8 cellular contexts compared by ENCODE assay signal in the genomic region with DNA sequence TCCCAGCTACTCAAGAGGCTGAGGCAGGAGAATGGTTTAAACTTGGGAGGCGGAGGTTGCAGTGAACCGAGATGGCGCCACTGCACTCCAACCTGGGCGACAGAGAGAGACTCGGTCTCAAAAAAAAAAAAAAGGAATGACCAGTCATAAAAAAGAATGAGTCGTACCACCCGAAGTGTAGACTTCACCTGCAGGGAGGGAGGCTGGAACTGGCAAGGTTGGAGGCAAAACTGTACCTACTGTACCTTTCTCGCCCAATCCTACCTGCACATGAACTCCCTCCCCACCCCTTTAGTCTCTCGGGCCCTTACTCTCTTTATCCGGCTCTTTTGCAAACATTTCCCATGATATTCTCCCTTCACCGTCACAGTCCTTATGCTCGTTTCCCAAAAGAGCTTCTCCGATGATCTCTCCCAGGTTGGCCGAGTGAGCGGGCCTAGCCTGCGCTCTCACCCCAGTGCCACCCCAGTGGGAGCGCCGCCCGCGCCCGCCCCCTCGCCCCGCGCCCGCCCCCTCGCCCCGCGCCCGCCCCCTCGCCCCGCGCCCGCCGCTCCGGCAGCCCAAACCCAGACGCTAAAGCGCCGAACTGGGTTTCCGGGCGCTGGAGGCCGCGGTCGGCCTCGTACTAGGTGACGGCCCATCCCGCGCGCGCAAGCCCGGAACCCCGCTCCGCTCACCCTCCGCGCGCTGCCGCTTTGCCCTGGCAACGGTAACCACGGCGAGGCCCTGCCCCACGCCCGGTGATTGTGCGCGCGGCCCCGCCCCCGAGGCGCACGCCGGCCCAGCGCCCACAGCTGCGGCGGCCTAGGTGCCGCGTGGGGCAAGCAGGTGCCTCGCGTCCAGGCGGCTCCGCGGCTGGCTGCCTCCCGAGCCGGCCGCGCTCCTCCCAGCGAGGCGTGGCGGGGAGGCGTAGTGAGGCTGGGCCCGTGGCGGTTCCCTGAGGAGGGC. TPM values are rescaled to one million over a fixed set of nuclear protein-coding genes. Genes with fewer than 3 reads are reported as not detected.
A peak's percentile ranks its signal among the peaks of the same experiment; 100 is the strongest.
DNase-seq lines count a peak whose midpoint lies in the region; ATAC-seq and TF ChIP-seq lines count a peak whose summit lies in the region.

A gene (plus strand): TSS at position 772 of the 948 bp plus-strand sequence. CDS start 294 bp downstream, outside the sequence.

- no peaks in the 10 kb centered on the region for H3K36me3 ChIP-seq in CD8-positive, alpha-beta T cell (ENCODE audit: insufficient read depth, low read length)
- H3K36me3 ChIP-seq in naive thymus-derived CD4-positive, alpha-beta T cell (ENCODE audit: control insufficient read depth in 2 of 3, insufficient read depth in 3 of 3, low read length in 3 of 3): no peaks in the 10 kb centered on the region

- ATAC-seq in CD8-positive, alpha-beta T cell: peak; percentile 95
- peak; percentile 93 for ATAC-seq in GM19397 (IDR thresholded peaks at IDR 0.05; ENCODE audit: unreplicated experiment)
- peak; percentile 70 for ATAC-seq in HG03558 (IDR thresholded peaks at IDR 0.05; ENCODE audit: extremely low read depth, unreplicated experiment)
- ATAC-seq in esophagus mucosa: peak; percentile 98
- peak; percentile 98 for ATAC-seq in naive thymus-derived CD4-positive, alpha-beta T cell
- ATAC-seq in stimulated activated memory B cell treated with anti-CD40 and anti-IgM and Interleukin-4, amounts not matched to agents 10 μg/mL and 1 μg/mL and 100 μg/mL, for 72 hours: peak; percentile 96

- no peaks in the 10 kb centered on the region for H3K9me3 Mint-ChIP-seq in CD8-positive, alpha-beta T cell
- H3K9me3 Mint-ChIP-seq in naive thymus-derived CD4-positive, alpha-beta T cell: peaks cover 0 to 2% (median 0%) of the 10 kb centered on the region in 11 donors
- H3K9me3 Mint-ChIP-seq in stimulated activated memory B cell treated with anti-CD40 and anti-IgM and Interleukin-4, amounts not matched to agents 10 μg/mL and 1 μg/mL and 100 μg/mL, for 72 hours: no peaks in the 10 kb centered on the region

- H3K9me3 ChIP-seq in CD8-positive, alpha-beta T cell (ENCODE audit: low read length): no peaks in the 10 kb centered on the region
- H3K9me3 ChIP-seq in naive thymus-derived CD4-positive, alpha-beta T cell (ENCODE audit: control insufficient read depth in 2 of 3, low read length in 3 of 3): no peaks in the 10 kb centered on the region

- intact Hi-C loops in CD8-positive, alpha-beta T cell (cut with DNase I, micrococcal nuclease): loop anchor here (1.0 to 10.0 kb wide), 7 partner anchors 67 to 1165 kb away; a partner anchor contains a TSS
- intact Hi-C loops in naive thymus-derived CD4-positive, alpha-beta T cell (cut with micrococcal nuclease): loop anchor here (1.0 to 10.0 kb wide), 10 partner anchors 68 to 763 kb away; a partner anchor contains a TSS

- H3K4me3 Mint-ChIP-seq in CD8-positive, alpha-beta T cell: peak within 1 kb of the TSS; percentile 79
- peak within 1 kb of the TSS; percentile 75 to 91 (median 86) for H3K4me3 Mint-ChIP-seq in naive thymus-derived CD4-positive, alpha-beta T cell
- H3K4me3 Mint-ChIP-seq in stimulated activated memory B cell treated with anti-CD40 and anti-IgM and Interleukin-4, amounts not matched to agents 10 μg/mL and 1 μg/mL and 100 μg/mL, for 72 hours: peak within 1 kb of the TSS; percentile 73

- CTCF ChIA-PET in CD8-positive, alpha-beta T cell (lab: Charles Lee): interaction anchor here (0.9 kb wide), 1 partner anchor 109 kb away, joined by 4 read pairs; a partner anchor contains a TSS
- CTCF ChIA-PET in naive thymus-derived CD4-positive, alpha-beta T cell (lab: Charles Lee): interaction anchor here (0.6 kb wide), 3 partner anchors 25 to 110 kb away, joined by 3 to 4 read pairs (median 4); no protein-coding TSS in a partner anchor

- H3K4me3 ChIP-seq in CD8-positive, alpha-beta T cell (ENCODE audit: low read depth, low read length): peak within 1 kb of the TSS; percentile 71
- H3K4me3 ChIP-seq in naive thymus-derived CD4-positive, alpha-beta T cell (ENCODE audit: low read length): peak within 1 kb of the TSS; percentile 64

- no peak for TF ChIP-seq CTCF in CD8-positive, alpha-beta T cell (IDR thresholded peaks at IDR 0.05)

- DNase-seq in CD8-positive, alpha-beta T cell: peak; percentile 85 to 95 (median 93)
- DNase-seq in NK-92 (lab: John Stamatoyannopoulos, UW; ENCODE audit: unreplicated experiment) (peak; percentile 42), activated T-cell treated with anti-CD3 and anti-CD28 coated beads for 1 hour (ENCODE audit: low read depth) (peak; percentile 90)
- peak; percentile 86 to 94 (median 91) for DNase-seq in naive thymus-derived CD4-positive, alpha-beta T cell

- H3K4me1 ChIP-seq in CD8-positive, alpha-beta T cell (ENCODE audit: insufficient read depth, low read length): peaks cover 13% of the 10 kb centered on the region
- peaks cover 4 to 7% of the 10 kb centered on the region in 2 donors for H3K4me1 ChIP-seq in naive thymus-derived CD4-positive, alpha-beta T cell (ENCODE audit: control insufficient read depth in 2 of 2, insufficient read depth in 2 of 2, low read length in 2 of 2)

- H3K27ac Mint-ChIP-seq in CD8-positive, alpha-beta T cell: peak within 1 kb of the TSS; percentile 86
- H3K27ac Mint-ChIP-seq in naive thymus-derived CD4-positive, alpha-beta T cell: peak within 1 kb of the TSS; percentile 70 to 93 (median 83)
- H3K27ac Mint-ChIP-seq in stimulated activated memory B cell treated with anti-CD40 and anti-IgM and Interleukin-4, amounts not matched to agents 10 μg/mL and 1 μg/mL and 100 μg/mL, for 72 hours: peak within 1 kb of the TSS; percentile 21

- H3K4me1 Mint-ChIP-seq in CD8-positive, alpha-beta T cell (ENCODE audit: low read depth): peaks cover 17% of the 10 kb centered on the region
- H3K4me1 Mint-ChIP-seq in naive thymus-derived CD4-positive, alpha-beta T cell: peaks cover 14 to 25% (median 16%) of the 10 kb centered on the region in 7 donors
- H3K4me1 Mint-ChIP-seq in stimulated activated memory B cell treated with anti-CD40 and anti-IgM and Interleukin-4, amounts not matched to agents 10 μg/mL and 1 μg/mL and 100 μg/mL, for 72 hours: peaks cover 36% of the 10 kb centered on the region

- H3K27me3 ChIP-seq in CD8-positive, alpha-beta T cell (ENCODE audit: insufficient read depth, low read length): no peaks in the 10 kb centered on the region
- no peaks in the 10 kb centered on the region for H3K27me3 ChIP-seq in naive thymus-derived CD4-positive, alpha-beta T cell (ENCODE audit: control insufficient read depth in 2 of 2, insufficient read depth in 2 of 2, low read length in 2 of 2)

- H3K27me3 Mint-ChIP-seq in CD8-positive, alpha-beta T cell (ENCODE audit: low read depth): no peaks in the 10 kb centered on the region
- H3K27me3 Mint-ChIP-seq in naive thymus-derived CD4-positive, alpha-beta T cell: peaks cover 0 to 21% (median 0%) of the 10 kb centered on the region in 5 donors
- H3K27me3 Mint-ChIP-seq in stimulated activated memory B cell treated with anti-CD40 and anti-IgM and Interleukin-4, amounts not matched to agents 10 μg/mL and 1 μg/mL and 100 μg/mL, for 72 hours: no peaks in the 10 kb centered on the region

- H3K27ac ChIP-seq in CD8-positive, alpha-beta T cell (ENCODE audit: low read depth, low read length): peak within 1 kb of the TSS; percentile 64
- H3K27ac ChIP-seq in naive thymus-derived CD4-positive, alpha-beta T cell (ENCODE audit: low read depth, low read length): peak within 1 kb of the TSS; percentile 70

- no peaks in the 10 kb centered on the region for H3K36me3 Mint-ChIP-seq in CD8-positive, alpha-beta T cell
- peaks cover 0 to 3% (median 0%) of the 10 kb centered on the region in 5 donors for H3K36me3 Mint-ChIP-seq in naive thymus-derived CD4-positive, alpha-beta T cell
- H3K36me3 Mint-ChIP-seq in stimulated activated memory B cell treated with anti-CD40 and anti-IgM and Interleukin-4, amounts not matched to agents 10 μg/mL and 1 μg/mL and 100 μg/mL, for 72 hours: no peaks in the 10 kb centered on the region

- POLR2A ChIA-PET in CD8-positive, alpha-beta T cell (lab: Charles Lee): interaction anchor here (0.6 to 3.0 kb wide), 3 partner anchors 101 to 715 kb away, joined by 3 to 8 read pairs (median 3); a partner anchor contains a TSS
- POLR2A ChIA-PET in naive thymus-derived CD4-positive, alpha-beta T cell (lab: Charles Lee): no interaction called here

RNA-seq across cellular contexts. Expression of the gene that starts here (rescaled TPM):
- under 1 TPM; 0.56 to 0.68 TPM for total RNA-seq in CD8-positive, alpha-beta T cell
- not detected for total RNA-seq in esophagus mucosa
- total RNA-seq in naive thymus-derived CD4-positive, alpha-beta T cell: 1 to 10 TPM; 1.1 to 2.5 (median 1.4) TPM
- 1 to 10 TPM; 5.1 to 6.3 TPM for polyA plus RNA-seq in naive thymus-derived CD4-positive, alpha-beta T cell

Comparison
In these comparisons a context has a peak if more than half of its experiments do, and no peak if none do; other contexts are left out.
1. Peak in every context shown above with its lines: DNase-seq, ATAC-seq, H3K4me3 ChIP-seq and H3K27ac ChIP-seq.
2. Peak in DNase-seq, ATAC-seq, H3K4me3 ChIP-seq and H3K27ac ChIP-seq in CD8-positive, alpha-beta T cell; RNA of the gene not detected or under 1 TPM.
3. Peak in ATAC-seq in esophagus mucosa; RNA of the gene not detected or under 1 TPM.
4. DNase-seq: peak in every context shown above with its lines; median percentile 93 in CD8-positive, alpha-beta T cell; 91 in naive thymus-derived CD4-positive, alpha-beta T cell; 90 in activated T-cell treated with anti-CD3 and anti-CD28 coated beads for 1 hour; 42 in NK-92.
5. H3K27ac Mint-ChIP-seq: peak in every context shown above with its lines; median percentile 86 in CD8-positive, alpha-beta T cell; 83 in naive thymus-derived CD4-positive, alpha-beta T cell; 21 in stimulated activated memory B cell treated with anti-CD40 and anti-IgM and Interleukin-4, amounts not matched to agents 10 μg/mL and 1 μg/mL and 100 μg/mL, for 72 hours.